Comparison of ENCODE assay signal across 26 cellular contexts in genomic region chr1:212101735-212102134, GRCh38.
DNase-seq lines count a peak whose midpoint lies in the region; ATAC-seq and TF ChIP-seq lines count a peak whose summit lies in the region.
"Had no signal": no experiment of that assay in that cellular context is flagged by ENCODE, and none has a peak within 500 bp of the region (broad histone marks: within the 10 kb centered on the region; RNA-seq: fewer than 3 reads in every experiment).

No MANE protein-coding gene starts in this region.

- H3K27ac ChIP-seq in HEK293 (ENCODE audit: extremely low read depth, low read depth, low read length): no peak overlapping the region
- H3K27ac ChIP-seq: PC-9, SJCRH30 had no signal

- peaks cover 17% of the 10 kb centered on the region for H3K4me1 Mint-ChIP-seq in T-helper 2 cell treated with Interferon-gamma antibody and Interleukin-4, amounts not matched to agents 5 μg/mL and 100 μg/mL, for 36 hours (ENCODE audit: low read depth)
- H3K4me1 Mint-ChIP-seq: B cell, CD14-positive monocyte had no signal

- no peak overlapping the region for H3K4me3 ChIP-seq in HEK293 (ENCODE audit: low read depth, low read length)
- H3K4me3 ChIP-seq: GM12878, PC-9, SJCRH30 had no signal

- no peak overlapping the region for H3K4me3 Mint-ChIP-seq in T-helper 2 cell treated with Interferon-gamma antibody and Interleukin-4, amounts not matched to agents 5 μg/mL and 100 μg/mL, for 36 hours
- H3K4me3 Mint-ChIP-seq: B cell; CD14-positive monocyte; CD8-positive, alpha-beta memory T cell had no signal

- H3K27ac Mint-ChIP-seq in activated naive CD4-positive, alpha-beta T cell treated with anti-CD3 and anti-CD28 coated beads, Interleukin-2, amount 50 U/mL, for 72 hours: no peak overlapping the region
- H3K27ac Mint-ChIP-seq in T-helper 2 cell treated with Interferon-gamma antibody and Interleukin-4, amounts not matched to agents 5 μg/mL and 100 μg/mL, for 36 hours: no peak overlapping the region
- H3K27ac Mint-ChIP-seq: B cell had no signal

- H3K36me3 Mint-ChIP-seq in activated naive CD4-positive, alpha-beta T cell treated with anti-CD3 and anti-CD28 coated beads, Interleukin-2, amount 50 U/mL, for 72 hours: peaks cover 57 to 89% of the 10 kb centered on the region in 2 donors
- peaks cover 76% of the 10 kb centered on the region for H3K36me3 Mint-ChIP-seq in T-helper 2 cell treated with Interferon-gamma antibody and Interleukin-4, amounts not matched to agents 5 μg/mL and 100 μg/mL, for 36 hours (ENCODE audit: low read depth)

- POLR2A ChIA-PET in HEK293 (lab: Yijun Ruan, JAX): no interaction called here

- intact Hi-C loops in posterior cingulate gyrus (cut with DNase I): no loop called here

- no peak for TF ChIP-seq CTCF in HEK293 (tag by site-specific recombination; IDR thresholded peaks at IDR 0.05)

- no peak for DNase-seq in activated naive CD4-positive, alpha-beta T cell treated with anti-CD3 and anti-CD28 coated beads, Interleukin-2, amount 50 U/mL, for 72 hours (ENCODE audit: low spot score in 2 of 2)
- DNase-seq in activated naive CD4-positive, alpha-beta T cell treated with anti-CD3 and anti-CD28 coated beads, Interleukin-2, amount 50 U/mL, for 16 hours: no peak
- peak; percentile 24 for DNase-seq in T-helper 2 cell treated with Interferon-gamma antibody and Interleukin-4, amounts not matched to agents 5 μg/mL and 100 μg/mL, for 36 hours (ENCODE audit: low spot score)
- peak; percentile 62 for DNase-seq in foreskin melanocyte
- DNase-seq in NCI-H82 treated with DMSO at 0.1 percent for 48 hours (lab: John Stamatoyannopoulos, UW; ENCODE audit: unreplicated experiment): no peak
- no peak for DNase-seq in posterior cingulate gyrus
- DNase-seq: CD8-positive, alpha-beta memory T cell; DMS 273 treated with DMSO at 0.1 percent for 48 hours; DMS79; EL; GDM1; HCEC 1CT; Karpas-422; NCI-H1105; NCI-H146; NCI-H2029; NCI-H446; NCI-H524 treated with DMSO at 0.1 percent for 48 hours; NCI-H82; PC-9; SJCRH30 had no signal

- peaks cover 0 to 61% of the 10 kb centered on the region in 2 experiments; a peak in 2 of 3 replicates for H3K36me3 ChIP-seq in HEK293 (ENCODE audit: control insufficient read depth in 2 of 2, insufficient read depth in 1 of 2, low read length in 2 of 2)

- CTCF ChIA-PET in HEK293 (lab: Yijun Ruan, JAX): interaction anchor here (0.7 to 1.1 kb wide), 2 partner anchors 354 to 1788 kb away, joined by 3 to 4 read pairs; no protein-coding TSS in a partner anchor

- no peaks in the 10 kb centered on the region for H3K9me3 ChIP-seq in HEK293 (ENCODE audit: control insufficient read depth, insufficient read depth, low read depth, low read length)

- ATAC-seq in activated naive CD4-positive, alpha-beta T cell treated with anti-CD3 and anti-CD28 coated beads, Interleukin-2, amount 50 U/mL, for 72 hours: peak; percentile 54 to 55
- ATAC-seq: GM12878, Right ventricle myocardium inferior had no signal

- peaks cover 0 to 4% of the 10 kb centered on the region in 2 donors for H3K9me3 Mint-ChIP-seq in activated naive CD4-positive, alpha-beta T cell treated with anti-CD3 and anti-CD28 coated beads, Interleukin-2, amount 50 U/mL, for 72 hours
- H3K9me3 Mint-ChIP-seq in T-helper 2 cell treated with Interferon-gamma antibody and Interleukin-4, amounts not matched to agents 5 μg/mL and 100 μg/mL, for 36 hours: peaks cover 11% of the 10 kb centered on the region

- H3K27me3 Mint-ChIP-seq in T-helper 2 cell treated with Interferon-gamma antibody and Interleukin-4, amounts not matched to agents 5 μg/mL and 100 μg/mL, for 36 hours (ENCODE audit: low read depth): no peaks in the 10 kb centered on the region
- H3K27me3 Mint-ChIP-seq: B cell; CD8-positive, alpha-beta memory T cell had no signal

- no peaks in the 10 kb centered on the region; the same call in 1 of the 2 replicates for H3K4me1 ChIP-seq in HEK293 (ENCODE audit: control insufficient read depth, insufficient read depth, low read length)
- H3K4me1 ChIP-seq: SJCRH30 had no signal

TF ChIP-seq in HEK293, 187 proteins besides CTCF, POLR2A, EP300 and RAD21:
- TF ChIP-seq ZNF664 (tag by site-specific recombination; IDR thresholded peaks at IDR 0.05) (peak; percentile 70), FEZF1 (tag by site-specific recombination; IDR thresholded peaks at IDR 0.05) (no peak), ZFP3 (tag by site-specific recombination; IDR thresholded peaks at IDR 0.05; ENCODE audit: low read depth) (no peak)

Comparison
In these comparisons a context has a peak if more than half of its experiments do, and no peak if none do; other contexts are left out.
1. DNase-seq: peak in T-helper 2 cell treated with Interferon-gamma antibody and Interleukin-4, amounts not matched to agents 5 μg/mL and 100 μg/mL, for 36 hours (single experiment) and foreskin melanocyte (single experiment); none in activated naive CD4-positive, alpha-beta T cell treated with anti-CD3 and anti-CD28 coated beads, Interleukin-2, amount 50 U/mL, for 72 hours (0 of 2), activated naive CD4-positive, alpha-beta T cell treated with anti-CD3 and anti-CD28 coated beads, Interleukin-2, amount 50 U/mL, for 16 hours (single experiment), NCI-H82 treated with DMSO at 0.1 percent for 48 hours (single experiment) and posterior cingulate gyrus (0 of 10).